ENCODE assay signal across 15 cellular contexts in the genomic region with DNA sequence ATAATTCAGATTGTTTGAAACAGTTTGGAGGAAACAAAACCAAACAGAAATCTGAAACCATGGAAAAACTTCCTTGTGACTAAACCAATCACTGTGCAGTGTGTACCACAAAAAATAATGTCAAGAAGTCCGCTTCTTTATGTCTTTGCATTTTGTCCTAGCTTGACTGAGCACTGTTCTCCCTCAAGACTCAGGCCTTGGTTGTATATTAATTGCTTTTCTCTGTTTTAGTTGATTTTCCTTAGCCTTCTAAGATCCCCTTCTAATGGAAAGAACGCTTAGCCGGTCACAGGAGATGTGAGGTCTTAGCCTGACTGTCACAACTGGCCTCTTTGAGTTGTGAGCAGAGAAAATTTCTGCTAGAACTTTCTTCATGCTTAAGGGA. TPM values are rescaled to one million over a fixed set of nuclear protein-coding genes. Genes with fewer than 3 reads are reported as not detected.
DNase-seq lines count a peak whose midpoint lies in the region; ATAC-seq and TF ChIP-seq lines count a peak whose summit lies in the region.
"Had no signal": no experiment of that assay in that cellular context is flagged by ENCODE, and none has a peak within 500 bp of the region (broad histone marks: within the 10 kb centered on the region; RNA-seq: fewer than 3 reads in every experiment).

No MANE protein-coding gene starts in this region.

- POLR2A ChIA-PET in PC-3 (lab: Charles Lee; ENCODE audit: unreplicated experiment) = no interaction called here

- no peak for TF ChIP-seq EP300 in upper lobe of left lung (IDR thresholded peaks at IDR 0.05)

- H4K20me1 ChIP-seq in PC-3 (ENCODE audit: low read length) = no peaks in the 10 kb centered on the region
- H4K20me1 ChIP-seq in smooth muscle cell (ENCODE audit: low read depth) = peaks cover 5% of the 10 kb centered on the region

- no TSS peak for BruUV-seq in PC-3 (replicated peaks; lab: Mats Ljungman, UMichigan)

- H3K36me3 Mint-ChIP-seq in activated naive CD4-positive, alpha-beta T cell treated with anti-CD3 and anti-CD28 coated beads, Interleukin-2, amount 10 ng/mL, durations not matched to agents 7 days and 5 days = peaks cover 17% of the 10 kb centered on the region
- peaks cover 27% of the 10 kb centered on the region for H3K36me3 Mint-ChIP-seq in memory B cell

- H3K27me3 Mint-ChIP-seq in activated naive CD4-positive, alpha-beta T cell treated with anti-CD3 and anti-CD28 coated beads, Interleukin-2, amount 10 ng/mL, durations not matched to agents 7 days and 5 days = no peaks in the 10 kb centered on the region
- H3K27me3 Mint-ChIP-seq in memory B cell = no peaks in the 10 kb centered on the region

- no peak overlapping the region for H3K4me2 ChIP-seq in PC-3 (ENCODE audit: low read length)
- no peak overlapping the region for H3K4me2 ChIP-seq in smooth muscle cell

- CTCF ChIA-PET in activated naive CD4-positive, alpha-beta T cell treated with anti-CD3 and anti-CD28 coated beads, Interleukin-2, amount 10 ng/mL, durations not matched to agents 7 days and 5 days (lab: Charles Lee) = interaction anchor here (1.3 kb wide), 1 partner anchor 295 kb away, joined by 3 read pairs; no protein-coding TSS in a partner anchor
- CTCF ChIA-PET in PC-3 (lab: Charles Lee) = no interaction called here

- TF ChIP-seq CTCF in PC-3 (conservative IDR thresholded peaks at IDR 0.05; ENCODE audit: low read depth, low read length) (0 out of 2 replicates have a peak, but pooled peaks have one; percentile 0), upper lobe of left lung (IDR thresholded peaks at IDR 0.05) (no peak), smooth muscle cell (IDR thresholded peaks at IDR 0.05; ENCODE audit: borderline replicate concordance, insufficient read depth, poor library complexity, severe bottlenecking) (no peak)

- peak overlapping the region; percentile 31 for H3K27ac Mint-ChIP-seq in activated naive CD4-positive, alpha-beta T cell treated with anti-CD3 and anti-CD28 coated beads, Interleukin-2, amount 10 ng/mL, durations not matched to agents 7 days and 5 days
- H3K27ac Mint-ChIP-seq in memory B cell = peak overlapping the region; percentile 91

- H3F3A ChIP-seq in PC-3 (ENCODE audit: low read length, unreplicated experiment) = no peaks in the 10 kb centered on the region
- no peaks in the 10 kb centered on the region for H3F3A ChIP-seq in smooth muscle cell (ENCODE audit: low read depth)

- no peak for TF ChIP-seq POLR2A in upper lobe of left lung (IDR thresholded peaks at IDR 0.05)

- no peak overlapping the region for H3K4me3 Mint-ChIP-seq in activated naive CD4-positive, alpha-beta T cell treated with anti-CD3 and anti-CD28 coated beads, Interleukin-2, amount 10 ng/mL, durations not matched to agents 7 days and 5 days
- H3K4me3 Mint-ChIP-seq in memory B cell = peak overlapping the region; percentile 59

- 74% methylated on average over 3 of the region's 3 CpGs for WGBS in upper lobe of left lung, 2 donors
- 47% methylated on average over 3 of the region's 3 CpGs for WGBS in smooth muscle cell (ENCODE audit: low lambda C conversion rate)

- no peaks in the 10 kb centered on the region for H3K27me3 ChIP-seq in PC-3 (ENCODE audit: low read length)
- H3K27me3 ChIP-seq in upper lobe of left lung = no peaks in the 10 kb centered on the region
- no peaks in the 10 kb centered on the region for H3K27me3 ChIP-seq in smooth muscle cell (ENCODE audit: low read depth)
- H3K27me3 ChIP-seq: foreskin keratinocyte had no signal

- H3K9me2 ChIP-seq in PC-3 (replicated peaks; ENCODE audit: low read length) = no peaks in the 10 kb centered on the region

- H3K4me3 ChIP-seq in PC-3 (ENCODE audit: low read length) = no peak overlapping the region
- H3K4me3 ChIP-seq in upper lobe of left lung = no peak overlapping the region
- H3K4me3 ChIP-seq in smooth muscle cell = no peak overlapping the region

- intact Hi-C loops in PC-3 (cut with micrococcal nuclease) = no loop called here

- no peak for ATAC-seq in PC-3
- peak; percentile 71 for ATAC-seq in memory B cell (ENCODE audit: low read depth)
- ATAC-seq in upper lobe of left lung (ENCODE audit: low FRiP score in 2 of 2) = peak in 1 of 2 donors; percentile 36
- ATAC-seq in GM21528 (IDR thresholded peaks at IDR 0.05; ENCODE audit: low FRiP score, unreplicated experiment) = no peak
- ATAC-seq: foreskin keratinocyte had no signal

- H3K9ac ChIP-seq in PC-3 (ENCODE audit: low read length) (no peak overlapping the region), smooth muscle cell (ENCODE audit: low read depth) (no peak overlapping the region)

- peaks cover 21% of the 10 kb centered on the region for H3K9me3 Mint-ChIP-seq in activated naive CD4-positive, alpha-beta T cell treated with anti-CD3 and anti-CD28 coated beads, Interleukin-2, amount 10 ng/mL, durations not matched to agents 7 days and 5 days
- peaks cover 12% of the 10 kb centered on the region for H3K9me3 Mint-ChIP-seq in memory B cell

- H3K36me3 ChIP-seq in PC-3 (ENCODE audit: low read depth, low read length) (peaks cover 25% of the 10 kb centered on the region), upper lobe of left lung (no peaks in the 10 kb centered on the region), smooth muscle cell (ENCODE audit: low read depth) (no peaks in the 10 kb centered on the region)

- DNase-seq in activated naive CD4-positive, alpha-beta T cell treated with anti-CD3 and anti-CD28 coated beads, Interleukin-2, amount 10 ng/mL, durations not matched to agents 7 days and 5 days = no peak
- DNase-seq in activated naive CD4-positive, alpha-beta T cell treated with Interleukin-2 at 50 U/mL for 16 hours = no peak
- DNase-seq in PC-3 (no peak), memory B cell (ENCODE audit: low spot score in 2 of 2) (no peak), upper lobe of left lung (no peak), smooth muscle cell (lab: John Stamatoyannopoulos, UW; ENCODE audit: unreplicated experiment) (no peak), inferior parietal cortex (ENCODE audit: extremely low spot score) (no peak)
- DNase-seq: activated CD8-positive, alpha-beta memory T cell treated with anti-CD3 and anti-CD28 coated beads, Interleukin-2, amount 50 U/mL, for 48 hours; DMS 273 treated with DMSO at 0.1 percent for 48 hours; effector CD4-positive, alpha-beta T cell; foreskin keratinocyte; kidney; NCI-H446 treated with DMSO at 0.1 percent for 48 hours; trophoblast cell had no signal

- peaks cover 24% of the 10 kb centered on the region for H3K4me1 Mint-ChIP-seq in activated naive CD4-positive, alpha-beta T cell treated with anti-CD3 and anti-CD28 coated beads, Interleukin-2, amount 10 ng/mL, durations not matched to agents 7 days and 5 days
- peaks cover 26% of the 10 kb centered on the region for H3K4me1 Mint-ChIP-seq in memory B cell

- no peak overlapping the region for H2AFZ ChIP-seq in PC-3 (ENCODE audit: low read length)
- no peak overlapping the region for H2AFZ ChIP-seq in smooth muscle cell (ENCODE audit: low read depth)

- H3K27ac ChIP-seq in PC-3 (ENCODE audit: low read length) (no peak overlapping the region), upper lobe of left lung (peak overlapping the region in 3 of 4 donors; percentile 14 to 58 (median 40)), smooth muscle cell (ENCODE audit: low read depth) (no peak overlapping the region)
- H3K27ac ChIP-seq: foreskin keratinocyte had no signal

- H3K4me1 ChIP-seq in PC-3 (ENCODE audit: insufficient read depth, low read length) (no peaks in the 10 kb centered on the region), upper lobe of left lung (peaks cover 0 to 19% (median 5%) of the 10 kb centered on the region in 4 donors), smooth muscle cell (ENCODE audit: low read depth) (peaks cover 9% of the 10 kb centered on the region)
- H3K4me1 ChIP-seq: foreskin keratinocyte had no signal

- H3K9me3 ChIP-seq in PC-3 (ENCODE audit: low read length) = peaks cover 12% of the 10 kb centered on the region
- H3K9me3 ChIP-seq in upper lobe of left lung = peaks cover 3 to 9% (median 5%) of the 10 kb centered on the region in 4 donors
- no peaks in the 10 kb centered on the region for H3K9me3 ChIP-seq in smooth muscle cell (replicated peaks; ENCODE audit: low read depth)

- H3K79me2 ChIP-seq in PC-3 (ENCODE audit: low read length) (peaks cover 22% of the 10 kb centered on the region; the same call in 1 of the 2 replicates), smooth muscle cell (ENCODE audit: low read depth) (peaks cover 58% of the 10 kb centered on the region)

RNA-seq across cellular contexts. Expression of a gene that starts 56.6 kb away (rescaled TPM):
- 19.5 and 22.0 TPM in 2 replicates for total RNA-seq in PC-3 (2014; rRNA removed)
- 10 to 100 TPM in 4 of 6 donors, 1 to 10 TPM in 2; 7.0 to 21.9 (median 12.4) TPM for total RNA-seq in upper lobe of left lung
- total RNA-seq in smooth muscle cell = 11.7 and 15.9 TPM in 2 replicates
- 2.6 and 4.8 TPM in 2 replicates for polyA plus RNA-seq in smooth muscle cell

Comparison
In these comparisons a context has a peak if more than half of its experiments do, and no peak if none do; other contexts are left out.
1. H3K27ac ChIP-seq: peak in upper lobe of left lung (3 of 4); none in PC-3 (single experiment) and smooth muscle cell (single experiment).